Comparison of ENCODE assay signal across 1 cellular context in genomic region chr17:2874211-2874686, GRCh38.
A peak's percentile ranks its signal among the peaks of the same experiment; 100 is the strongest.
TF ChIP-seq lines count a peak whose summit lies in the region.

No MANE protein-coding gene starts in this region.

TF ChIP-seq in GM23338, 12 proteins besides CTCF, POLR2A, EP300 and RAD21 (continued from another document):
- TF ChIP-seq ZNF462 (CRISPR knock-in tag; IDR thresholded peaks at IDR 0.05) (peak; percentile 98), NANOG (IDR thresholded peaks at IDR 0.05; ENCODE audit: borderline replicate concordance) (peak; percentile 82), CREB1 (CRISPR knock-in tag; IDR thresholded peaks at IDR 0.05; ENCODE audit: low read depth) (peak; percentile 81)
